Comparison of ENCODE assay signal across 23 cellular contexts in genomic region chr18:2511451-2511850, GRCh38. TPM values are rescaled to one million over a fixed set of nuclear protein-coding genes. Genes with fewer than 3 reads are reported as not detected.
A peak's percentile ranks its signal among the peaks of the same experiment; 100 is the strongest.
DNase-seq lines count a peak whose midpoint lies in the region; ATAC-seq, FAIRE-seq and TF ChIP-seq lines count a peak whose summit lies in the region.
"Had no signal": no experiment of that assay in that cellular context is flagged by ENCODE, and none has a peak within 500 bp of the region (broad histone marks: within the 10 kb centered on the region; RNA-seq: fewer than 3 reads in every experiment).

No MANE protein-coding gene starts in this region.

- 28 to 46% methylated on average over 3 of the region's 3 CpGs for WGBS in body of pancreas, 2 donors
- 34 to 35% methylated on average over 3 of the region's 3 CpGs for WGBS in pancreas, 2 donors
- WGBS in SK-N-SH (ENCODE audit: low lambda C conversion rate), result 97% methylated on average over 3 of the region's 3 CpGs

- peak; percentile 77 for FAIRE-seq in D721Med (lab: Jason Lieb, UNC)
- FAIRE-seq in pancreas (lab: Jason Lieb, UNC), result no peak
- FAIRE-seq in urothelium cell line (lab: Jason Lieb, UNC), result peak; percentile 98
- FAIRE-seq: A204.1, G401.6, GM12891, GM19239 had no signal

- H3K9ac ChIP-seq in SK-N-SH, result no peak overlapping the region
- H3K9ac ChIP-seq: BLaER1 had no signal

- CTCF ChIA-PET in SK-N-SH (lab: Yijun Ruan, JAX), result interaction anchor here (2.4 kb wide), 1 partner anchor 31 kb away, joined by 9 read pairs; no protein-coding TSS in a partner anchor

- H3K4me2 ChIP-seq in SK-N-SH, result no peak overlapping the region
- H3K4me2 ChIP-seq: BLaER1 had no signal

- H3K27ac ChIP-seq in body of pancreas (no peak overlapping the region), pancreas (no peak overlapping the region), SK-N-SH (ENCODE audit: low read depth in 2 of 2, low read length in 1 of 2) (peak overlapping the region in 1 of 2 experiments; percentile 100; a peak in 2 of 4 replicates)
- H3K27ac ChIP-seq: BLaER1 had no signal

- DNase-seq in D721Med (ENCODE audit: insufficient read length, low spot score) (no peak), body of pancreas (peak in 1 of 4 donors; percentile 6), pancreas (peak in 1 of 6 donors; percentile 4), urothelium cell line (ENCODE audit: low spot score) (no peak), HUDEP-2 (lab: John Stamatoyannopoulos, UW; ENCODE audit: unreplicated experiment in 76 of 76) (no peak), SK-N-SH (no peak), activated gamma-delta T cell treated with Interleukin-2 at 50 U/mL for 16 hours (no peak)
- DNase-seq: 8988T; ACHN; BE2C; C1 segment of cervical spinal cord; CD4-positive, alpha-beta memory T cell; CD4-positive, CD25-positive, alpha-beta regulatory T cell; CD8-positive, alpha-beta memory T cell; COR-L47; DMS79 treated with DMSO at 0.1 percent for 48 hours; GF-D8 had no signal

- H3K4me1 ChIP-seq in body of pancreas (peaks cover 9% of the 10 kb centered on the region), pancreas (peaks cover 0 to 3% (median 0%) of the 10 kb centered on the region in 3 donors), SK-N-SH (ENCODE audit: control insufficient read depth in 1 of 2, insufficient read depth in 2 of 2, low read depth in 1 of 2, low read length in 1 of 2) (peaks cover 3 to 14% of the 10 kb centered on the region in 2 experiments; a peak in 3 of 4 replicates)
- H3K4me1 ChIP-seq: BE2C had no signal

- TF ChIP-seq CTCF in D721Med (IDR thresholded peaks at IDR 0.05; ENCODE audit: insufficient read depth, missing control alignments) (no peak), body of pancreas (IDR thresholded peaks at IDR 0.05) (no peak), pancreas (IDR thresholded peaks at IDR 0.05) (no peak), SK-N-SH (IDR thresholded peaks at IDR 0.05) (no peak)

- ATAC-seq in body of pancreas, result peak; percentile 64
- peak; percentile 62 to 87 (median 70) for ATAC-seq in pancreas

- H3K9me2 ChIP-seq in SK-N-SH, result no peaks in the 10 kb centered on the region

- TF ChIP-seq POLR2A in body of pancreas (IDR thresholded peaks at IDR 0.05), result no peak

- intact Hi-C loops in body of pancreas (cut with DNase I) (no loop called here), pancreas (cut with DNase I) (no loop called here)

- peaks cover 19% of the 10 kb centered on the region for H3F3A ChIP-seq in SK-N-SH (replicated peaks; ENCODE audit: insufficient read depth)

- no peaks in the 10 kb centered on the region for H3K36me3 ChIP-seq in body of pancreas (replicated peaks in 1 of 2; ENCODE audit: insufficient read depth in 1 of 2, low read depth in 2 of 2)
- H3K36me3 ChIP-seq in pancreas, result no peaks in the 10 kb centered on the region
- H3K36me3 ChIP-seq in SK-N-SH (replicated peaks in 1 of 2; ENCODE audit: control insufficient read depth in 1 of 2, insufficient read depth in 2 of 2, low read length in 1 of 2), result no peaks in the 10 kb centered on the region
- H3K36me3 ChIP-seq: BE2C, BLaER1 had no signal

- POLR2A ChIA-PET in SK-N-SH (lab: Yijun Ruan, JAX), result no interaction called here

- no peaks in the 10 kb centered on the region for H4K20me1 ChIP-seq in SK-N-SH (ENCODE audit: insufficient read depth)
- H4K20me1 ChIP-seq: BLaER1 had no signal

- no peak for TF ChIP-seq EP300 in SK-N-SH (IDR thresholded peaks at IDR 0.05; ENCODE audit: borderline replicate concordance in 1 of 2, low read depth in 1 of 2, low read length in 1 of 2)

- H2AFZ ChIP-seq in SK-N-SH (ENCODE audit: low read depth), result no peak overlapping the region

- no peak overlapping the region for H3K4me3 ChIP-seq in body of pancreas
- no peak overlapping the region for H3K4me3 ChIP-seq in pancreas
- no peak overlapping the region for H3K4me3 ChIP-seq in SK-N-SH (ENCODE audit: low read depth in 2 of 2, low read length in 1 of 2)
- H3K4me3 ChIP-seq: BLaER1 had no signal

- H3K79me2 ChIP-seq in SK-N-SH (ENCODE audit: insufficient read depth), result no peaks in the 10 kb centered on the region

- no peak for TF ChIP-seq RAD21 in SK-N-SH (IDR thresholded peaks at IDR 0.05; ENCODE audit: low read length)

- H3K9me3 ChIP-seq in body of pancreas (no peaks in the 10 kb centered on the region), pancreas (no peaks in the 10 kb centered on the region), SK-N-SH (no peaks in the 10 kb centered on the region)
- H3K9me3 ChIP-seq: BE2C, BLaER1 had no signal

- H3K27me3 ChIP-seq in body of pancreas (no peaks in the 10 kb centered on the region), pancreas (no peaks in the 10 kb centered on the region), SK-N-SH (ENCODE audit: insufficient read depth) (no peaks in the 10 kb centered on the region)
- H3K27me3 ChIP-seq: BE2C, BLaER1 had no signal

TF ChIP-seq in SK-N-SH, 30 proteins besides CTCF, POLR2A, EP300 and RAD21:
- no peak for TF ChIP-seq TAF1 (IDR thresholded peaks at IDR 0.05; ENCODE audit: borderline replicate concordance, low read depth, low read length)
- no peak for TF ChIP-seq NFIC (IDR thresholded peaks at IDR 0.05; ENCODE audit: borderline replicate concordance)

RNA-seq across cellular contexts. Expression of gene METTL4, which starts 59.9 kb away (rescaled TPM):
- 1 to 10 TPM; 1.8 to 4.3 TPM for total RNA-seq in body of pancreas
- total RNA-seq in pancreas, result 1 to 10 TPM; 1.9 to 5.8 (median 2.8) TPM
- polyA plus RNA-seq in pancreas, result 1 to 10 TPM; 2.8 to 6.3 TPM
- 2.9 and 5.3 TPM in 2 replicates for polyA plus RNA-seq in SK-N-SH (2012; rRNA removed)
- polyA plus RNA-seq in SK-N-SH (2012; cell fraction: cytosol; rRNA removed), result 5.4 TPM in 2 replicates
- 3.4 and 6.9 TPM in 2 replicates for polyA plus RNA-seq in SK-N-SH (2012; cell fraction: nucleus; rRNA removed)

RNA-seq across cellular contexts. Expression of gene NDC80, which starts 59.9 kb away (rescaled TPM):
- total RNA-seq in body of pancreas (not detected), pancreas (1 to 10 TPM in 1 of 6 donors, under 1 TPM in 3, not detected in 2; 0.06 to 1.5 (median 0.59) TPM)
- polyA plus RNA-seq in pancreas (under 1 TPM; 0.09 to 0.87 TPM), SK-N-SH (2012; rRNA removed) (7.9 and 11.3 TPM in 2 replicates)
- polyA plus RNA-seq in SK-N-SH (2012; cell fraction: cytosol; rRNA removed), result 10.1 and 11.6 TPM in 2 replicates
- polyA plus RNA-seq in SK-N-SH (2012; cell fraction: nucleus; rRNA removed), result 9.7 and 11.0 TPM in 2 replicates
- polyA plus RNA-seq: CD14-positive monocyte had no signal
